1 cellular context compared by ENCODE assay signal in the genomic region with DNA sequence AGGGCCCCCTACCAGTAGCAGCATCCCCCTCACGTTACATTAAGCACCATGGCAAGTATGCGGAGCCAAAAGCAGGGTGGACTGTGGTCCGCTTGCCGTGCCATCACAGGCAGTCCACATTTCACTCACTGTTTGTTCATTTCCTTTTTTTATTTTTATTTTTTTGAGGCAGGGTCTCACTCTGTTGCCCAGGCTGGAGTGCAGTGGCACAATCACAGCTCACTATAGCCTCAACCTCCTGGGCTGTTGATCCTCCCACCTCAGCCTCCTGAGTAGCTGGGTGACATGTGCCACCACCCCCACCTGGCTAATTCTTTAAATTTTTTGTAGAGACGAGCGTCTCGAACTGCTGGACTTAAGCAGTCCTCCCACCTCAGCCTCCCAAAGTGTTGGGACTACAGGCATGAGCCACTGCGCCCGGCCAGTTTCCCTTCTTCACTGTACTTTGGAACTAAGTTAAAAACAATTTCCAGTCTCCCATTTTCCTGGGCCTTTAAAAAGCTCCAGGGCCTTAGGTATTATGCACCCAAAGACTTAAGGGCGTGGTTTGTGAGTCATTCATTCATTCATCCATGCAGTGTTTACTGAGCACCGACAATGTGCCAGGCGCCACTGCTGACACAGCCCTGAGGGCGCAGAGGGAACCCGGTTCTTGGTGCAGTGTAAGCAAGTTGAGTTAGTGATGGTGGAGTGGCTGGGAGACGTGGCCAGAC.
TF ChIP-seq lines count a peak whose summit lies in the region.

No MANE protein-coding gene starts in this region.

TF ChIP-seq in A549, 52 proteins besides CTCF, POLR2A, EP300 and RAD21 (continued from another document):
- TF ChIP-seq REST (IDR thresholded peaks at IDR 0.05) (no peak), CBX8 (IDR thresholded peaks at IDR 0.05) (no peak), EHMT2 (IDR thresholded peaks at IDR 0.05; ENCODE audit: low read depth) (no peak), NFE2L2 (conservative IDR thresholded peaks at IDR 0.05; ENCODE audit: low read length) (no peak), FOSB (CRISPR knock-in tag; IDR thresholded peaks at IDR 0.05) (no peak), HOXB13 (CRISPR knock-in tag; IDR thresholded peaks at IDR 0.05; ENCODE audit: low read depth) (no peak), BCL3 (IDR thresholded peaks at IDR 0.05) (no peak), RARB (CRISPR knock-in tag; IDR thresholded peaks at IDR 0.05) (no peak), CHD2 (IDR thresholded peaks at IDR 0.05; ENCODE audit: low read length, partially characterized antibody) (no peak), MAX (IDR thresholded peaks at IDR 0.05) (peak; percentile 80), ATOH8 (CRISPR knock-in tag; IDR thresholded peaks at IDR 0.05; ENCODE audit: low read depth) (no peak), SMC3 (IDR thresholded peaks at IDR 0.05) (no peak), ZFP36 (IDR thresholded peaks at IDR 0.05; ENCODE audit: borderline replicate concordance, partially characterized antibody) (no peak), ESRRA (IDR thresholded peaks at IDR 0.05; ENCODE audit: borderline replicate concordance, low read length) (no peak), RCOR1 (IDR thresholded peaks at IDR 0.05; ENCODE audit: low read depth, low read length) (no peak), RFX5 (IDR thresholded peaks at IDR 0.05) (no peak), HMGXB4 (CRISPR knock-in tag; IDR thresholded peaks at IDR 0.05; ENCODE audit: borderline replicate concordance) (no peak), MAZ (IDR thresholded peaks at IDR 0.05; ENCODE audit: borderline replicate concordance, low read depth, low read length) (no peak), JUNB (IDR thresholded peaks at IDR 0.05) (peak; percentile 37; the same call in 1 of the 2 replicates), ZC3H11A (IDR thresholded peaks at IDR 0.05) (no peak), CBX2 (IDR thresholded peaks at IDR 0.05; ENCODE audit: borderline replicate concordance, low read depth) (no peak)
